Comparison of ENCODE assay signal across 8 cellular contexts in the genomic region with DNA sequence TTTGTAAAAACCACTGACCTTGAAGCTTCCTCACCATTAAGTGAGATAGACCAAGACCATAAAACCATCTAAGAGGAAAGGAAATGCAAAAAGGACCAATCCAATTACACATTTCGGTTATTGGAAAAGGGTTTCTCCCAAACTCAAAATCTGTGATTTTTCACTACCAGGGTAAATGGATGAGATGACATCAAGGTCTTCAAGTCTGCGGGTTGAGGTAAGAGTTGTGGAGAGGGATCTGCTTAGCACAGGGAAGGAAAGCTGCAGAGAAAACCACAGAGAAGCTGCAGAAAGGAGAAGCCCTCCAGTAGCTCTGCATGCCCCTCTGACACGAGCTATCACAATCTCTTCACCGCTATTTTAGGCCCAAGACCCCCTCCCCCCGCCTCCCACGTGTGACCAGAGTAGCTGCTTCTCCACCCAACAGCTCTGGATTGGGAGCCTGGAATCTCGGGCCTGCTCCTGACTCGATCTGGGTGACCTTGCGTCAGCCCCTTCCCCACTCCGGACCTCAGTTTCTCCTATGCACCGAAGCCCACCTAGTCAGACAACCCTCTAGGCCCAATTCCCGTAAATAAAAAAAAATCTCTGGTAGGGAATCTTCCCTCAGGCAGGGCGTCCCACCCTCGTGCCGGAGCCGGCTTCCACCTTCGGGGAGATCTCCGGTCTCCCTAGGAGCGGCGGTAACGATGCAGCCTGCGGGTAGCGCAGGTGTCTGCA. TPM values are rescaled to one million over a fixed set of nuclear protein-coding genes. Genes with fewer than 3 reads are reported as not detected.
DNase-seq lines count a peak whose midpoint lies in the region; ATAC-seq and TF ChIP-seq lines count a peak whose summit lies in the region.

No MANE protein-coding gene starts in this region.

- no peaks in the 10 kb centered on the region for H3K27me3 ChIP-seq in neutrophil

- TF ChIP-seq CTCF in WTC11 (IDR thresholded peaks at IDR 0.05), result no peak
- TF ChIP-seq CTCF in fibroblast of mammary gland (conservative IDR thresholded peaks at IDR 0.05; ENCODE audit: control insufficient read depth, insufficient read depth, low read depth, low read length), result no peak
- TF ChIP-seq CTCF in neutrophil (IDR thresholded peaks at IDR 0.05), result no peak

- peak overlapping the region; percentile 90 for H3K27ac ChIP-seq in neutrophil

- H3K27me3 Mint-ChIP-seq in WTC11 (ENCODE audit: low read depth), result no peaks in the 10 kb centered on the region

- ATAC-seq in WTC11 (0 out of 2 replicates have a peak, but pooled peaks have one; percentile 3), GM18873 (IDR thresholded peaks at IDR 0.05; ENCODE audit: low FRiP score, unreplicated experiment) (no peak)

- peak overlapping the region; percentile 94 for H3K4me3 Mint-ChIP-seq in WTC11

- H3K4me1 Mint-ChIP-seq in WTC11, result peaks cover 64% of the 10 kb centered on the region

- no peaks in the 10 kb centered on the region for H3K36me3 ChIP-seq in neutrophil

- DNase-seq in ELR (ENCODE audit: low read depth), result peak; percentile 55
- peak; percentile 44 for DNase-seq in HT-29 (ENCODE audit: low spot score)
- peak; percentile 30 for DNase-seq in WTC11 (ENCODE audit: low spot score)
- no peak for DNase-seq in fibroblast of mammary gland (ENCODE audit: low read depth)
- no peak for DNase-seq in NCI-H1436 (lab: John Stamatoyannopoulos, UW)
- DNase-seq in NK-92 treated with Interleukin-12 subunit alpha and Interleukin-12 subunit beta, amount 100 ng/mL, for 24 hours (lab: John Stamatoyannopoulos, UW), result no peak

- POLR2A ChIA-PET in WTC11 (lab: Charles Lee), result interaction anchor here (0.6 to 3.2 kb wide), 6 partner anchors 8 to 409 kb away, joined by 3 to 24 read pairs (median 4); partner anchors contain the start of genes TMEM116 and TRAFD1

- peaks cover 9% of the 10 kb centered on the region; the same call in 1 of the 2 replicates for H3K36me3 Mint-ChIP-seq in WTC11

- CTCF ChIA-PET in WTC11 (lab: Charles Lee), result interaction anchor here (0.7 to 1.2 kb wide), 2 partner anchors 18 to 554 kb away, joined by 3 read pairs; no protein-coding TSS in a partner anchor

- no peaks in the 10 kb centered on the region for H3K9me3 ChIP-seq in neutrophil

- H3K4me3 ChIP-seq in fibroblast of mammary gland (ENCODE audit: control insufficient read depth, low read depth, low read length) (peak overlapping the region; percentile 95), neutrophil (ENCODE audit: low read depth in 1 of 2, low read length in 1 of 2) (peak overlapping the region; percentile 90 to 99)

- peak overlapping the region; percentile 87; the same call in 1 of the 2 replicates for H3K27ac Mint-ChIP-seq in WTC11

- H3K9me3 Mint-ChIP-seq in WTC11, result no peaks in the 10 kb centered on the region

- peaks cover 30 to 33% of the 10 kb centered on the region in 2 experiments for H3K4me1 ChIP-seq in neutrophil (ENCODE audit: control insufficient read depth in 1 of 2, insufficient read depth in 1 of 2, low read depth in 1 of 2, low read length in 1 of 2)

TF ChIP-seq in WTC11, 78 proteins besides CTCF, POLR2A, EP300 and RAD21:
- TF ChIP-seq SMAD3 (CRISPR knock-in tag; IDR thresholded peaks at IDR 0.05; ENCODE audit: borderline replicate concordance) (no peak), TEAD4 (CRISPR knock-in tag; IDR thresholded peaks at IDR 0.05) (0 out of 2 replicates have a peak, but pooled peaks have one; percentile 13), ZBTB21 (CRISPR knock-in tag; IDR thresholded peaks at IDR 0.05; ENCODE audit: borderline replicate concordance) (no peak), PRRX2 (CRISPR knock-in tag; IDR thresholded peaks at IDR 0.05) (no peak), SMAD4 (CRISPR knock-in tag; IDR thresholded peaks at IDR 0.05) (0 out of 2 replicates have a peak, but pooled peaks have one; percentile 26), ESRRA (CRISPR knock-in tag; IDR thresholded peaks at IDR 0.05; ENCODE audit: borderline replicate concordance) (0 out of 2 replicates have a peak, but pooled peaks have one; percentile 23), TEAD1 (CRISPR knock-in tag; IDR thresholded peaks at IDR 0.05) (0 out of 2 replicates have a peak, but pooled peaks have one; percentile 12)

RNA-seq across cellular contexts. Expression of gene NAA25, which starts 0.7 kb away (rescaled TPM):
- total RNA-seq in HT-29 (2014; rRNA removed; shearing (Covaris generic)), result 11.3 and 13.5 TPM in 2 replicates
- 41.6 to 47.5 TPM (median 44.7 TPM) in 3 replicates for total RNA-seq in WTC11 (2021)

RNA-seq across cellular contexts. Expression of gene TRAFD1, which starts 17.5 kb away (rescaled TPM):
- 13.2 and 13.5 TPM in 2 replicates for total RNA-seq in HT-29 (2014; rRNA removed; shearing (Covaris generic))
- 24.8 to 25.8 TPM (median 25.1 TPM) in 3 replicates for total RNA-seq in WTC11 (2021)

Comparison
In these comparisons a context has a peak if more than half of its experiments do, and no peak if none do; other contexts are left out.
1. DNase-seq: peak in ELR (single experiment), HT-29 (single experiment) and WTC11 (single experiment); none in fibroblast of mammary gland (single experiment), NCI-H1436 (single experiment) and NK-92 treated with Interleukin-12 subunit alpha and Interleukin-12 subunit beta, amount 100 ng/mL, for 24 hours (single experiment).